In genomic region chr3:1561397-1561796, GRCh38 we compare ENCODE assay signal across 20 cellular contexts.
"Had no signal": no experiment of that assay in that cellular context is flagged by ENCODE, and none has a peak within 500 bp of the region (broad histone marks: within the 10 kb centered on the region; RNA-seq: fewer than 3 reads in every experiment).

No MANE protein-coding gene starts in this region.

- DNase-seq: natural killer cell; occipital lobe; ovary; psoas muscle; right cardiac atrium; right lobe of liver; sigmoid colon; small intestine; stimulated activated CD4-positive, alpha-beta T cell treated with anti-CD3 and anti-CD28 coated beads, Interleukin-15, amount 100 ng/mL, for 24 hours; stimulated activated CD4-positive, alpha-beta T cell treated with anti-CD3 and anti-CD28 coated beads, Interleukin-2, amount 100 ng/mL, for 24 hours; stimulated activated CD4-positive, alpha-beta T cell treated with anti-CD3 and anti-CD28 coated beads, Interleukin-2, amount 100 ng/mL, for 48 hours; stimulated activated CD4-positive, alpha-beta T cell treated with anti-CD3 and anti-CD28 coated beads, Interleukin-4, amount 100 ng/mL, for 24 hours; stimulated activated naive B cell treated with anti-CD40 and anti-IgM and Interleukin-4, amounts not matched to agents 10 μg/mL and 1 μg/mL and 100 μg/mL, for 72 hours; stimulated activated naive CD4-positive, alpha-beta T cell treated with Interleukin-2 at 50 U/mL for 16 hours; stomach; testis; tibial artery; transverse colon; upper lobe of right lung; uterus had no signal
